ENCODE assay signal across 11 cellular contexts in genomic region chr2:96404446-96405373, GRCh38.
DNase-seq lines count a peak whose midpoint lies in the region; ATAC-seq, FAIRE-seq and TF ChIP-seq lines count a peak whose summit lies in the region.
"Had no signal": no experiment of that assay in that cellular context is flagged by ENCODE, and none has a peak within 500 bp of the region (broad histone marks: within the 10 kb centered on the region; RNA-seq: fewer than 3 reads in every experiment).

No MANE protein-coding gene starts in this region.

- peak; percentile 15 for DNase-seq in activated CD4-positive, alpha-beta memory T cell treated with anti-CD3 and anti-CD28 coated beads, Interleukin-2, amount 10 ng/mL, durations not matched to agents 7 days and 5 days
- DNase-seq in activated CD4-positive, alpha-beta memory T cell treated with anti-CD3 and anti-CD28 coated beads for 36 hours, result no peak
- DNase-seq in SK-MEL-5 (ENCODE audit: low read depth, low spot score) (peak; percentile 16), left lung (peak in 1 of 2 donors; percentile 52), urothelium cell line (ENCODE audit: low spot score) (no peak), HCEC 1CT (no peak)
- DNase-seq: esophagus squamous epithelium, mesenchymal stem cell, NCI-H2081 treated with DMSO at 0.1 percent for 48 hours had no signal

- in situ Hi-C loops in SK-MEL-5 (cut with HindIII; ENCODE audit: low pct_unique_long_range_greater_than_20kb, low sequenced_read_pairs), result no loop called here

- no peak overlapping the region for H3K4me3 ChIP-seq in left lung
- H3K4me3 ChIP-seq: esophagus squamous epithelium had no signal

- peak; percentile 73 for ATAC-seq in left lung
- no peak for ATAC-seq in activated T-helper 17 cell treated with anti-CD3 and anti-CD28 coated beads, Interleukin-2, amount 50 U/mL, for 72 hours (replicated peaks)
- no peak for ATAC-seq in HG03354 (IDR thresholded peaks at IDR 0.05; ENCODE audit: poor library complexity, severe bottlenecking, unreplicated experiment)

- TF ChIP-seq CTCF in left lung (IDR thresholded peaks at IDR 0.05), result no peak

- H3K27ac ChIP-seq in left lung, result no peak overlapping the region
- H3K27ac ChIP-seq: esophagus squamous epithelium had no signal

- POLR2A ChIA-PET in activated CD4-positive, alpha-beta memory T cell treated with anti-CD3 and anti-CD28 coated beads, Interleukin-2, amount 10 ng/mL, durations not matched to agents 7 days and 5 days (lab: Charles Lee), result no interaction called here
- POLR2A ChIA-PET in activated CD4-positive, alpha-beta memory T cell treated with anti-CD3 and anti-CD28 coated beads for 36 hours (lab: Charles Lee), result no interaction called here

- no peaks in the 10 kb centered on the region for H3K36me3 ChIP-seq in left lung
- H3K36me3 ChIP-seq: esophagus squamous epithelium had no signal

- intact Hi-C loops in activated CD4-positive, alpha-beta memory T cell treated with anti-CD3 and anti-CD28 coated beads for 36 hours (cut with micrococcal nuclease), result loop anchor here (5.0 kb wide), 1 partner anchor 83 kb away; no protein-coding TSS in a partner anchor
- intact Hi-C loops in left lung (cut with DNase I), result loop anchor here in 1 of 2 donors (5.0 kb wide), 1 partner anchor 103 kb away; the partner anchor contains the start of gene NEURL3

- H3K27me3 ChIP-seq in left lung, result no peaks in the 10 kb centered on the region

- peak; percentile 5 for FAIRE-seq in urothelium cell line (lab: Jason Lieb, UNC)

- H3K4me1 ChIP-seq in left lung, result peaks cover 0 to 10% of the 10 kb centered on the region in 2 donors

- H3K9me3 Mint-ChIP-seq in activated CD4-positive, alpha-beta memory T cell treated with anti-CD3 and anti-CD28 coated beads, Interleukin-2, amount 10 ng/mL, durations not matched to agents 7 days and 5 days, result no peaks in the 10 kb centered on the region
- H3K9me3 Mint-ChIP-seq in activated CD4-positive, alpha-beta memory T cell treated with anti-CD3 and anti-CD28 coated beads for 36 hours, result no peaks in the 10 kb centered on the region
- no peaks in the 10 kb centered on the region for H3K9me3 Mint-ChIP-seq in activated T-helper 17 cell treated with anti-CD3 and anti-CD28 coated beads, Interleukin-2, amount 50 U/mL, for 72 hours

- no peak overlapping the region for H3K27ac Mint-ChIP-seq in activated CD4-positive, alpha-beta memory T cell treated with anti-CD3 and anti-CD28 coated beads, Interleukin-2, amount 10 ng/mL, durations not matched to agents 7 days and 5 days
- no peak overlapping the region for H3K27ac Mint-ChIP-seq in activated CD4-positive, alpha-beta memory T cell treated with anti-CD3 and anti-CD28 coated beads for 36 hours
- H3K27ac Mint-ChIP-seq in activated T-helper 17 cell treated with anti-CD3 and anti-CD28 coated beads, Interleukin-2, amount 50 U/mL, for 72 hours, result no peak overlapping the region

- peaks cover 22% of the 10 kb centered on the region for H3K4me1 Mint-ChIP-seq in activated CD4-positive, alpha-beta memory T cell treated with anti-CD3 and anti-CD28 coated beads, Interleukin-2, amount 10 ng/mL, durations not matched to agents 7 days and 5 days
- peaks cover 20% of the 10 kb centered on the region for H3K4me1 Mint-ChIP-seq in activated CD4-positive, alpha-beta memory T cell treated with anti-CD3 and anti-CD28 coated beads for 36 hours (ENCODE audit: low read depth)
- H3K4me1 Mint-ChIP-seq in activated T-helper 17 cell treated with anti-CD3 and anti-CD28 coated beads, Interleukin-2, amount 50 U/mL, for 72 hours, result peaks cover 5% of the 10 kb centered on the region

- H3K9me3 ChIP-seq in left lung, result no peaks in the 10 kb centered on the region
- H3K9me3 ChIP-seq: esophagus squamous epithelium had no signal

- CTCF ChIA-PET in activated CD4-positive, alpha-beta memory T cell treated with anti-CD3 and anti-CD28 coated beads, Interleukin-2, amount 10 ng/mL, durations not matched to agents 7 days and 5 days (lab: Charles Lee), result interaction anchor here (0.9 to 7.9 kb wide), 3 partner anchors 15 to 149 kb away, joined by 3 to 134 read pairs (median 33); partner anchors contain the start of gene NEURL3
- CTCF ChIA-PET in activated CD4-positive, alpha-beta memory T cell treated with anti-CD3 and anti-CD28 coated beads for 36 hours (lab: Charles Lee), result interaction anchor here (1.5 to 9.4 kb wide), 4 partner anchors 18 to 149 kb away, joined by 5 to 201 read pairs (median 20); partner anchors contain the start of gene NEURL3

- peaks cover 3% of the 10 kb centered on the region for H3K27me3 Mint-ChIP-seq in activated CD4-positive, alpha-beta memory T cell treated with anti-CD3 and anti-CD28 coated beads, Interleukin-2, amount 10 ng/mL, durations not matched to agents 7 days and 5 days
- H3K27me3 Mint-ChIP-seq in activated CD4-positive, alpha-beta memory T cell treated with anti-CD3 and anti-CD28 coated beads for 36 hours, result no peaks in the 10 kb centered on the region
- H3K27me3 Mint-ChIP-seq in activated T-helper 17 cell treated with anti-CD3 and anti-CD28 coated beads, Interleukin-2, amount 50 U/mL, for 72 hours, result no peaks in the 10 kb centered on the region

- no peaks in the 10 kb centered on the region for H3K36me3 Mint-ChIP-seq in activated CD4-positive, alpha-beta memory T cell treated with anti-CD3 and anti-CD28 coated beads, Interleukin-2, amount 10 ng/mL, durations not matched to agents 7 days and 5 days (ENCODE audit: low read depth)
- H3K36me3 Mint-ChIP-seq in activated CD4-positive, alpha-beta memory T cell treated with anti-CD3 and anti-CD28 coated beads for 36 hours, result no peaks in the 10 kb centered on the region
- H3K36me3 Mint-ChIP-seq in activated T-helper 17 cell treated with anti-CD3 and anti-CD28 coated beads, Interleukin-2, amount 50 U/mL, for 72 hours (ENCODE audit: low read depth), result no peaks in the 10 kb centered on the region

- no peak overlapping the region for H3K4me3 Mint-ChIP-seq in activated CD4-positive, alpha-beta memory T cell treated with anti-CD3 and anti-CD28 coated beads, Interleukin-2, amount 10 ng/mL, durations not matched to agents 7 days and 5 days
- no peak overlapping the region for H3K4me3 Mint-ChIP-seq in activated CD4-positive, alpha-beta memory T cell treated with anti-CD3 and anti-CD28 coated beads for 36 hours
- no peak overlapping the region for H3K4me3 Mint-ChIP-seq in activated T-helper 17 cell treated with anti-CD3 and anti-CD28 coated beads, Interleukin-2, amount 50 U/mL, for 72 hours

Comparison
In these comparisons a context has a peak if more than half of its experiments do, and no peak if none do; other contexts are left out.
1. DNase-seq: peak in activated CD4-positive, alpha-beta memory T cell treated with anti-CD3 and anti-CD28 coated beads, Interleukin-2, amount 10 ng/mL, durations not matched to agents 7 days and 5 days (single experiment) and SK-MEL-5 (single experiment); none in activated CD4-positive, alpha-beta memory T cell treated with anti-CD3 and anti-CD28 coated beads for 36 hours (single experiment), urothelium cell line (single experiment) and HCEC 1CT (single experiment).